In genomic region chr5:669111-669841, GRCh38 we compare ENCODE assay signal across 8 cellular contexts. TPM values are rescaled to one million over a fixed set of nuclear protein-coding genes. Genes with fewer than 3 reads are reported as not detected.
DNase-seq lines count a peak whose midpoint lies in the region; ATAC-seq, FAIRE-seq and TF ChIP-seq lines count a peak whose summit lies in the region.

No MANE protein-coding gene starts in this region.

- H3K27me3 ChIP-seq in pancreas = no peaks in the 10 kb centered on the region

- ATAC-seq in Right ventricle myocardium superior (ENCODE audit: poor library complexity) (no peak), left cardiac atrium (no peak), pancreas (peak in 1 of 4 donors; percentile 22), GM21360 (IDR thresholded peaks at IDR 0.05; ENCODE audit: unreplicated experiment) (no peak)

- peak; percentile 43 for DNase-seq in Right ventricle myocardium superior
- no peak for DNase-seq in left cardiac atrium
- DNase-seq in activated CD8-positive, alpha-beta memory T cell treated with anti-CD3 and anti-CD28 coated beads, Interleukin-2, amount 50 U/mL, for 48 hours = peak; percentile 82
- no peak for DNase-seq in fibroblast of mammary gland (ENCODE audit: low read depth)
- peak in 4 of 6 donors; percentile 46 to 81 (median 60) for DNase-seq in pancreas
- no peak for DNase-seq in hepatic stellate cell (ENCODE audit: low spot score)
- DNase-seq in NCI-H1930 (lab: John Stamatoyannopoulos, UW) = no peak

- TF ChIP-seq CTCF in fibroblast of mammary gland (conservative IDR thresholded peaks at IDR 0.05; ENCODE audit: control insufficient read depth, insufficient read depth, low read depth, low read length) = peak; percentile 40
- TF ChIP-seq CTCF in pancreas (IDR thresholded peaks at IDR 0.05) = peak; percentile 32 to 66 (median 47)

- H3K36me3 ChIP-seq in pancreas = no peaks in the 10 kb centered on the region

- H3K4me3 ChIP-seq in fibroblast of mammary gland (ENCODE audit: control insufficient read depth, low read depth, low read length) (no peak overlapping the region), pancreas (no peak overlapping the region)

- no peak overlapping the region for H3K27ac ChIP-seq in pancreas

- no peaks in the 10 kb centered on the region for H3K9me3 ChIP-seq in pancreas

- no peak for FAIRE-seq in pancreas (lab: Jason Lieb, UNC)

- peaks cover 7 to 16% (median 11%) of the 10 kb centered on the region in 3 donors for H3K4me1 ChIP-seq in pancreas

- intact Hi-C loops in Right ventricle myocardium superior (cut with DNase I) (no loop called here), left cardiac atrium (cut with DNase I) (no loop called here), pancreas (cut with DNase I) (no loop called here)

- WGBS in pancreas, 2 donors = 62 to 65% methylated on average over 37 to 40 of the region's 40 CpGs

RNA-seq across cellular contexts. Expression of gene TPPP, which starts 23.9 kb away (rescaled TPM):
- 39.7 TPM for total RNA-seq in Right ventricle myocardium superior
- 10 to 100 TPM; 15.5 to 25.0 TPM for total RNA-seq in left cardiac atrium
- 1 to 10 TPM; 2.1 to 4.3 (median 2.6) TPM for total RNA-seq in pancreas
- polyA plus RNA-seq in pancreas = 1 to 10 TPM; 2.7 to 6.4 TPM

RNA-seq across cellular contexts. Expression of gene CEP72, which starts 57.1 kb away (rescaled TPM):
- 1.7 TPM for total RNA-seq in Right ventricle myocardium superior
- 1 to 10 TPM; 1.4 to 2.5 TPM for total RNA-seq in left cardiac atrium
- total RNA-seq in pancreas = 1 to 10 TPM; 3.5 to 5.6 (median 4.6) TPM
- polyA plus RNA-seq in pancreas = 1 to 10 TPM; 3.9 to 7.5 TPM

Comparison
In these comparisons a context has a peak if more than half of its experiments do, and no peak if none do; other contexts are left out.
1. DNase-seq: peak in Right ventricle myocardium superior (single experiment), activated CD8-positive, alpha-beta memory T cell treated with anti-CD3 and anti-CD28 coated beads, Interleukin-2, amount 50 U/mL, for 48 hours (single experiment) and pancreas (4 of 6); none in left cardiac atrium (single experiment), fibroblast of mammary gland (single experiment), hepatic stellate cell (single experiment) and NCI-H1930 (0 of 2).